12 cellular contexts compared by ENCODE assay signal in genomic region chr6:11616200-11616611, GRCh38.
A peak's percentile ranks its signal among the peaks of the same experiment; 100 is the strongest.
DNase-seq lines count a peak whose midpoint lies in the region; ATAC-seq and TF ChIP-seq lines count a peak whose summit lies in the region.
"Had no signal": no experiment of that assay in that cellular context is flagged by ENCODE, and none has a peak within 500 bp of the region (broad histone marks: within the 10 kb centered on the region; RNA-seq: fewer than 3 reads in every experiment).

No MANE protein-coding gene starts in this region.

- no peaks in the 10 kb centered on the region for H3K27me3 ChIP-seq in tibial artery

- no peaks in the 10 kb centered on the region for H3K36me3 ChIP-seq in tibial artery

- DNase-seq in Right ventricle myocardium superior (no peak), Right ventricle myocardium inferior (ENCODE audit: missing footprints) (no peak), astrocyte of the cerebellum (ENCODE audit: low read depth) (peak; percentile 91), iris pigment epithelial cell (ENCODE audit: low read depth) (peak; percentile 83), tibial artery (no peak), OCI-M1 (lab: John Stamatoyannopoulos, UW) (no peak)
- DNase-seq: activated CD8-positive, alpha-beta memory T cell treated with anti-CD3 and anti-CD28 coated beads for 24 hours; effector memory CD8-positive, alpha-beta T cell had no signal

- intact Hi-C loops in Right ventricle myocardium superior (cut with DNase I) = no loop called here
- intact Hi-C loops in Right ventricle myocardium inferior (cut with DNase I) = no loop called here
- intact Hi-C loops in tibial artery (cut with DNase I; ENCODE audit: low total_unique reads) = no loop called here

- no peak overlapping the region for H3K4me3 ChIP-seq in astrocyte of the cerebellum (ENCODE audit: low read depth, low read length)
- no peak overlapping the region for H3K4me3 ChIP-seq in tibial artery

- TF ChIP-seq CTCF in astrocyte of the cerebellum (IDR thresholded peaks at IDR 0.05; ENCODE audit: low read depth, low read length, missing control alignments) (no peak), tibial artery (IDR thresholded peaks at IDR 0.05) (no peak)

- H3K27ac ChIP-seq in tibial artery = peak overlapping the region; percentile 26 to 33
- H3K27ac ChIP-seq: 22Rv1 had no signal

- peak; percentile 27 for ATAC-seq in Right ventricle myocardium superior (ENCODE audit: poor library complexity)
- no peak for ATAC-seq in Right ventricle myocardium inferior
- no peak for ATAC-seq in HG03520 (IDR thresholded peaks at IDR 0.05; ENCODE audit: unreplicated experiment)
- ATAC-seq in HG03378 (IDR thresholded peaks at IDR 0.05; ENCODE audit: unreplicated experiment) = no peak
- ATAC-seq: activated naive CD4-positive, alpha-beta T cell treated with anti-CD3 and anti-CD28 coated beads, Interleukin-2, amount 50 U/mL, for 72 hours; effector memory CD8-positive, alpha-beta T cell had no signal

- no peaks in the 10 kb centered on the region for H3K9me3 ChIP-seq in tibial artery

- in situ Hi-C loops in astrocyte of the cerebellum (cut with HindIII; ENCODE audit: low sequenced_read_pairs) = no loop called here

- peaks cover 0 to 41% (median 14%) of the 10 kb centered on the region in 4 donors for H3K4me1 ChIP-seq in tibial artery

Comparison
In these comparisons a context has a peak if more than half of its experiments do, and no peak if none do; other contexts are left out.
1. DNase-seq: peak in astrocyte of the cerebellum (single experiment) and iris pigment epithelial cell (single experiment); none in Right ventricle myocardium superior (single experiment), Right ventricle myocardium inferior (single experiment), tibial artery (0 of 2) and OCI-M1 (single experiment).